1 cellular context compared by ENCODE assay signal in the genomic region with DNA sequence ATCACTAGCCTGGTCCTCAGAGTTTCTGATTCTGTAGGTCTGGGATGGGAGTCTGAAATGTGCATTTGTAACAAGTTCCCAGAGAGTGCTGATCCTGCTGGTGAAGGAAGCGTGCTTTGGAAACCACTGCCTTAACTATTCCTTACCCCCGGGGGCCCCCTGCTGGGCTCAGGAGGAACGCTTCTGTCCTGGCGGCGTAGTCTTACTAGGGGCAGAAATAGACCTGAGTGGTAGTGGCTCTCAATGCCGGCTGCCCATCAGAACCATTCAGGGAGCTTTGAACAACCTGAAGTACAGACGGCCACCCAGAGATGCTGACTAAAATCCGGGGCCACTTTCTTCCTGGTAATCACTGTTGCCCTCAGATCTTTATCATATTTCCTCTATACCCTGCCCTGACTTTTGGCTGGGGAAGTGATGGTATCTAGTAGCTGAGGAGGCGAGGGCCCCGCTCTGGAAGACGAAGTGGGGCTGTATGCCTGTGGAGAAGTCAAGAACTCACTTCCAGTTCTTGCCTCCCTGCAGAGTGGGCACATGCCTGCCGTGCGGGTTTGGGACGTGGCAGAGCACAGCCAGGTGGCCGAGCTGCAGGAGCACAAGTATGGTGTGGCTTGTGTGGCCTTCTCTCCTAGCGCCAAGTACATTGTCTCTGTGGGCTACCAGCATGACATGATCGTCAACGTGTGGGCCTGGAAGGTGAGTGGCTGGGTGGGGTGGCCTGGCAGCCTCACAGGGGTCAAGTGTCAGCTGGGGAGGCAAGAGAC.
TF ChIP-seq lines count a peak whose summit lies in the region.

No MANE protein-coding gene starts in this region.

TF ChIP-seq in endothelial cell of umbilical vein, 7 proteins besides CTCF, POLR2A, EP300 and RAD21 (continued from another document):
- TF ChIP-seq, protein P1, sequence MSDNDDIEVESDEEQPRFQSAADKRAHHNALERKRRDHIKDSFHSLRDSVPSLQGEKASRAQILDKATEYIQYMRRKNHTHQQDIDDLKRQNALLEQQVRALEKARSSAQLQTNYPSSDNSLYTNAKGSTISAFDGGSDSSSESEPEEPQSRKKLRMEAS (IDR thresholded peaks at IDR 0.05; ENCODE audit: insufficient read depth, insufficient read length), result no peak
- TF ChIP-seq MYC (IDR thresholded peaks at IDR 0.05; ENCODE audit: low read depth, low read length) (no peak), POLR2AphosphoS5 (IDR thresholded peaks at IDR 0.05; ENCODE audit: insufficient read depth, low read depth, low read length) (no peak), EZH2 (IDR thresholded peaks at IDR 0.05; ENCODE audit: borderline replicate concordance, low read depth, low read length, severe bottlenecking) (no peak), JUN (IDR thresholded peaks at IDR 0.05; ENCODE audit: borderline replicate concordance, insufficient read depth, insufficient read length, low read depth) (no peak)
